1 cellular context compared by ENCODE assay signal in genomic region chr15:89459271-89460038, GRCh38.
TF ChIP-seq lines count a peak whose summit lies in the region.

No MANE protein-coding gene starts in this region.

TF ChIP-seq in HepG2, 621 proteins besides CTCF, POLR2A, EP300 and RAD21 (continued from another document and continues in another):
- TF ChIP-seq SNAPC4 (CRISPR knock-in tag; IDR thresholded peaks at IDR 0.05) (no peak), PCBP2 (optimal IDR thresholded peaks at IDR 0.05; ENCODE audit: low read depth, low read length, poor library complexity, severe bottlenecking) (no peak), TSC22D2 (CRISPR knock-in tag; IDR thresholded peaks at IDR 0.05; ENCODE audit: borderline replicate concordance) (no peak), ZHX1 (CRISPR knock-in tag; IDR thresholded peaks at IDR 0.05; ENCODE audit: low read depth) (no peak), FOXK2 (IDR thresholded peaks at IDR 0.05) (0 out of 2 replicates have a peak, but pooled peaks have one; percentile 28), MTF1 (CRISPR knock-in tag; IDR thresholded peaks at IDR 0.05) (no peak), DNMT3B (CRISPR knock-in tag; conservative IDR thresholded peaks at IDR 0.05) (no peak), ZNF629 (CRISPR knock-in tag; conservative IDR thresholded peaks at IDR 0.05) (peak; percentile 25; the same call in 1 of the 2 replicates), TFDP2 (CRISPR knock-in tag; IDR thresholded peaks at IDR 0.05) (no peak), TERF1 (CRISPR knock-in tag; IDR thresholded peaks at IDR 0.05) (no peak), ATM (IDR thresholded peaks at IDR 0.05; ENCODE audit: borderline replicate concordance) (no peak), GATA4 (IDR thresholded peaks at IDR 0.05; ENCODE audit: borderline replicate concordance, low read depth) (no peak), ASH2L (IDR thresholded peaks at IDR 0.05; ENCODE audit: insufficient read length, low read depth, low read length) (peak; percentile 89), PHF8 (CRISPR knock-in tag; IDR thresholded peaks at IDR 0.05) (no peak), ZNF788 (CRISPR knock-in tag; IDR thresholded peaks at IDR 0.05; ENCODE audit: borderline replicate concordance) (peak; percentile 41; the same call in 1 of the 2 replicates), IRF2 (CRISPR knock-in tag; IDR thresholded peaks at IDR 0.05) (peak; percentile 15; the same call in 1 of the 2 replicates), ZBTB14 (CRISPR knock-in tag; IDR thresholded peaks at IDR 0.05) (no peak), PRDM10 (CRISPR knock-in tag; IDR thresholded peaks at IDR 0.05; ENCODE audit: low read depth) (no peak), EZH2 (conservative IDR thresholded peaks at IDR 0.05; ENCODE audit: low read depth, low read length) (no peak), ZNF549 (CRISPR knock-in tag; IDR thresholded peaks at IDR 0.05) (no peak), NR1H2 (CRISPR knock-in tag; IDR thresholded peaks at IDR 0.05; ENCODE audit: borderline replicate concordance, low read depth) (no peak), ZNF276 (CRISPR knock-in tag; IDR thresholded peaks at IDR 0.05; ENCODE audit: low read depth) (no peak), ZNF709 (CRISPR knock-in tag; IDR thresholded peaks at IDR 0.05) (no peak), NR2F2 (IDR thresholded peaks at IDR 0.05; ENCODE audit: borderline replicate concordance, low read depth) (peak; percentile 75), THAP9 (CRISPR knock-in tag; IDR thresholded peaks at IDR 0.05; ENCODE audit: borderline replicate concordance) (no peak)
